14 cellular contexts compared by ENCODE assay signal in genomic region chr12:9066183-9066623, GRCh38. TPM values are rescaled to one million over a fixed set of nuclear protein-coding genes. Genes with fewer than 3 reads are reported as not detected.
DNase-seq lines count a peak whose midpoint lies in the region; ATAC-seq and TF ChIP-seq lines count a peak whose summit lies in the region.
"Had no signal": no experiment of that assay in that cellular context is flagged by ENCODE, and none has a peak within 500 bp of the region (broad histone marks: within the 10 kb centered on the region; RNA-seq: fewer than 3 reads in every experiment).

No MANE protein-coding gene starts in this region.

- no peaks in the 10 kb centered on the region for H3K27me3 ChIP-seq in CD4-positive, alpha-beta T cell (ENCODE audit: control insufficient read depth, insufficient read depth, low read length)
- H3K27me3 ChIP-seq: transverse colon had no signal

- H3K27ac ChIP-seq in CD4-positive, alpha-beta T cell (ENCODE audit: low read depth, low read length): no peak overlapping the region

- POLR2A ChIA-PET in CD4-positive, alpha-beta T cell (lab: Charles Lee): no interaction called here

- no peak for ATAC-seq in CD4-positive, alpha-beta T cell (ENCODE audit: poor library complexity)
- no peak for ATAC-seq in stimulated activated naive CD8-positive, alpha-beta T cell treated with anti-CD3 and anti-CD28 coated beads, Interleukin-15, Interleukin-2, amounts not matched to agents 100 U/mL and 50 U/mL, for 24 hours

- no TSS peak for BruUV-seq in Calu3 (replicated peaks; lab: Mats Ljungman, UMichigan)

- no peak for TF ChIP-seq CTCF in CD4-positive, alpha-beta T cell (IDR thresholded peaks at IDR 0.05)
- TF ChIP-seq CTCF in Calu3 (IDR thresholded peaks at IDR 0.05; ENCODE audit: unreplicated experiment) (no peak), endothelial cell (IDR thresholded peaks at IDR 0.05; ENCODE audit: unreplicated experiment) (no peak), nephron (IDR thresholded peaks at IDR 0.05; ENCODE audit: unreplicated experiment in 3 of 3) (no peak)

- peak overlapping the region; percentile 47 for H3K27ac Mint-ChIP-seq in CD4-positive, alpha-beta T cell
- H3K27ac Mint-ChIP-seq in Calu3 (ENCODE audit: unreplicated experiment) (no peak overlapping the region), endothelial cell (ENCODE audit: unreplicated experiment) (no peak overlapping the region), nephron (peak overlapping the region; percentile 80 to 95 (median 93))

- no peaks in the 10 kb centered on the region for H3K9me3 Mint-ChIP-seq in CD4-positive, alpha-beta T cell
- H3K9me3 Mint-ChIP-seq in Calu3 (ENCODE audit: low read depth, unreplicated experiment): no peaks in the 10 kb centered on the region
- H3K9me3 Mint-ChIP-seq in endothelial cell (ENCODE audit: unreplicated experiment): no peaks in the 10 kb centered on the region
- no peaks in the 10 kb centered on the region for H3K9me3 Mint-ChIP-seq in nephron

- H3K27me3 Mint-ChIP-seq in CD4-positive, alpha-beta T cell: no peaks in the 10 kb centered on the region
- no peaks in the 10 kb centered on the region for H3K27me3 Mint-ChIP-seq in Calu3 (ENCODE audit: unreplicated experiment)
- peaks cover 2% of the 10 kb centered on the region for H3K27me3 Mint-ChIP-seq in endothelial cell (ENCODE audit: unreplicated experiment)
- H3K27me3 Mint-ChIP-seq in nephron (ENCODE audit: low read depth): no peaks in the 10 kb centered on the region

- no peak for DNase-seq in CD4-positive, alpha-beta T cell
- DNase-seq in Calu3 (no peak), endothelial cell (ENCODE audit: low spot score) (no peak), NCI-H1048 (lab: John Stamatoyannopoulos, UW) (no peak), NCI-H1092 treated with DMSO at 0.1 percent for 48 hours (lab: John Stamatoyannopoulos, UW) (no peak), NOMO-1 (lab: John Stamatoyannopoulos, UW; ENCODE audit: unreplicated experiment in 2 of 2) (no peak)
- no peak for DNase-seq in stimulated activated naive CD8-positive, alpha-beta T cell treated with anti-CD3 and anti-CD28 coated beads, Interleukin-15, Interleukin-2, amounts not matched to agents 100 U/mL and 50 U/mL, for 24 hours
- DNase-seq: DND-41; KBM-7; left cardiac atrium; NCI-H226; stimulated activated CD4-positive, alpha-beta T cell treated with anti-CD3 and anti-CD28 coated beads, Interleukin-4, amount 100 ng/mL, for 1 hour; transverse colon had no signal

- peaks cover 11% of the 10 kb centered on the region for H3K4me1 Mint-ChIP-seq in CD4-positive, alpha-beta T cell (ENCODE audit: low read depth)
- H3K4me1 Mint-ChIP-seq in Calu3 (ENCODE audit: low read depth, unreplicated experiment) (no peaks in the 10 kb centered on the region), endothelial cell (ENCODE audit: unreplicated experiment) (peaks cover 6% of the 10 kb centered on the region), nephron (peaks cover 10% of the 10 kb centered on the region)

- CTCF ChIA-PET in CD4-positive, alpha-beta T cell (lab: Charles Lee): no interaction called here
- CTCF ChIA-PET in Calu3 (lab: Charles Lee): no interaction called here

- no peaks in the 10 kb centered on the region for H3K36me3 Mint-ChIP-seq in CD4-positive, alpha-beta T cell (ENCODE audit: low read depth)
- H3K36me3 Mint-ChIP-seq in Calu3 (ENCODE audit: insufficient read depth, unreplicated experiment) (peaks cover 23% of the 10 kb centered on the region), endothelial cell (ENCODE audit: low read depth, unreplicated experiment) (no peaks in the 10 kb centered on the region), nephron (ENCODE audit: low read depth) (peaks cover 3% of the 10 kb centered on the region)

- H3K4me3 Mint-ChIP-seq in CD4-positive, alpha-beta T cell: peak overlapping the region; percentile 80
- H3K4me3 Mint-ChIP-seq in Calu3 (ENCODE audit: low read depth, unreplicated experiment) (peak overlapping the region; percentile 24), endothelial cell (ENCODE audit: unreplicated experiment) (peak overlapping the region; percentile 67), nephron (peak overlapping the region; percentile 83 to 89 (median 85))

- H3K9me3 ChIP-seq in CD4-positive, alpha-beta T cell (ENCODE audit: control insufficient read depth, low read length): no peaks in the 10 kb centered on the region
- H3K9me3 ChIP-seq: transverse colon had no signal

- intact Hi-C loops in CD4-positive, alpha-beta T cell (cut with DNase I, micrococcal nuclease): loop anchor here in 1 of 2 experiments (10.0 kb wide), 1 partner anchor 259 kb away; no protein-coding TSS in a partner anchor
- intact Hi-C loops in Calu3 (cut with micrococcal nuclease; ENCODE audit: unreplicated experiment): no loop called here

RNA-seq across cellular contexts. Expression of gene A2M, which starts 49.5 kb away (rescaled TPM):
- not detected for total RNA-seq in CD4-positive, alpha-beta T cell
- total RNA-seq in Calu3 (2022): not detected in 2 replicates
- 1.4 TPM for total RNA-seq in endothelial cell (ENCODE audit: unreplicated experiment)

Comparison
In these comparisons a context has a peak if more than half of its experiments do, and no peak if none do; other contexts are left out.
1. H3K27ac Mint-ChIP-seq: peak in CD4-positive, alpha-beta T cell (single experiment) and nephron (3 of 3); none in Calu3 (single experiment) and endothelial cell (single experiment).
2. H3K4me3 Mint-ChIP-seq: peak in every context shown above with its lines; median percentile 85 in nephron; 80 in CD4-positive, alpha-beta T cell; 67 in endothelial cell; 24 in Calu3.